In genomic region chr17:78595135-78595810, GRCh38 we compare ENCODE assay signal across 21 cellular contexts. TPM values are rescaled to one million over a fixed set of nuclear protein-coding genes. Genes with fewer than 3 reads are reported as not detected.
DNase-seq lines count a peak whose midpoint lies in the region; ATAC-seq, FAIRE-seq and TF ChIP-seq lines count a peak whose summit lies in the region.
"Had no signal": no experiment of that assay in that cellular context is flagged by ENCODE, and none has a peak within 500 bp of the region (broad histone marks: within the 10 kb centered on the region; RNA-seq: fewer than 3 reads in every experiment).

No MANE protein-coding gene starts in this region.

- peaks cover 81% of the 10 kb centered on the region for H3K4me1 Mint-ChIP-seq in chondrocyte (ENCODE audit: low read depth)
- H3K4me1 Mint-ChIP-seq in activated CD4-positive, alpha-beta T cell treated with anti-CD3 and anti-CD28 coated beads, Interleukin-2, amount 10 ng/mL, durations not matched to agents 7 days and 5 days: peaks cover 15% of the 10 kb centered on the region
- H3K4me1 Mint-ChIP-seq in CD14-positive monocyte: peaks cover 65% of the 10 kb centered on the region
- H3K4me1 Mint-ChIP-seq in MCF 10A (ENCODE audit: insufficient read depth, unreplicated experiment): peaks cover 7% of the 10 kb centered on the region

- no peaks in the 10 kb centered on the region; the same call in 2 of the 3 replicates for H3K9me3 ChIP-seq in A549
- H3K9me3 ChIP-seq: HAP-1 had no signal

- H3K27ac Mint-ChIP-seq in chondrocyte (ENCODE audit: unreplicated experiment): peak overlapping the region; percentile 27
- H3K27ac Mint-ChIP-seq in activated CD4-positive, alpha-beta T cell treated with anti-CD3 and anti-CD28 coated beads, Interleukin-2, amount 10 ng/mL, durations not matched to agents 7 days and 5 days: no peak overlapping the region
- H3K27ac Mint-ChIP-seq in CD14-positive monocyte: peak overlapping the region in 2 of 7 donors; percentile 54 to 99
- H3K27ac Mint-ChIP-seq in MCF 10A (ENCODE audit: low read depth, unreplicated experiment): no peak overlapping the region
- H3K27ac Mint-ChIP-seq: CD8-positive, alpha-beta T cell had no signal

- no peak for TF ChIP-seq RAD21 in A549 (conservative IDR thresholded peaks at IDR 0.05 in 1 of 2, IDR thresholded peaks at IDR 0.05 in 1 of 2)

- no peak overlapping the region for H3K4ac ChIP-seq in mesendoderm (ENCODE audit: low read depth, low read length)

- H4K8ac ChIP-seq in mesendoderm (ENCODE audit: low read depth, low read length): no peak overlapping the region

- H3K27ac ChIP-seq in A549 (peak overlapping the region; percentile 94 to 99), mesendoderm (ENCODE audit: low read depth, low read length) (no peak overlapping the region)
- H3K27ac ChIP-seq: 22Rv1, C4-2B had no signal

- DNase-seq in A549 (ENCODE audit: low read depth in 1 of 2, low spot score in 1 of 2): no peak
- DNase-seq in M059J (ENCODE audit: low read depth): peak; percentile 60
- peak; percentile 3 for DNase-seq in chondrocyte (ENCODE audit: low spot score)
- DNase-seq in mesendoderm: peak; percentile 36
- no peak for DNase-seq in activated CD4-positive, alpha-beta T cell treated with anti-CD3 and anti-CD28 coated beads, Interleukin-2, amount 10 ng/mL, durations not matched to agents 7 days and 5 days
- DNase-seq in CD14-positive monocyte (ENCODE audit: low spot score): no peak
- no peak for DNase-seq in MCF 10A (ENCODE audit: unreplicated experiment)
- DNase-seq: CD8-positive, alpha-beta T cell; COR-L47; DMS153; DMS79 treated with DMSO at 0.1 percent for 48 hours; GDM1 had no signal

- no peak overlapping the region for H2BK5ac ChIP-seq in mesendoderm (ENCODE audit: low read length)

- H3K9ac ChIP-seq in mesendoderm (ENCODE audit: low read length): no peak overlapping the region

- H2BK120ac ChIP-seq in mesendoderm (ENCODE audit: low read depth, low read length): no peak overlapping the region

- peaks cover 3% of the 10 kb centered on the region for H3K36me3 Mint-ChIP-seq in chondrocyte (ENCODE audit: low read depth)
- no peaks in the 10 kb centered on the region for H3K36me3 Mint-ChIP-seq in activated CD4-positive, alpha-beta T cell treated with anti-CD3 and anti-CD28 coated beads, Interleukin-2, amount 10 ng/mL, durations not matched to agents 7 days and 5 days (ENCODE audit: low read depth)
- peaks cover 0 to 7% of the 10 kb centered on the region in 2 donors for H3K36me3 Mint-ChIP-seq in CD14-positive monocyte
- H3K36me3 Mint-ChIP-seq in MCF 10A (ENCODE audit: insufficient read depth, unreplicated experiment): no peaks in the 10 kb centered on the region
- H3K36me3 Mint-ChIP-seq: CD8-positive, alpha-beta T cell had no signal

- FAIRE-seq in A549 (lab: Jason Lieb, UNC): peak; percentile 7
- FAIRE-seq: D721Med, GM19239, H1, HepG2 had no signal

- H3K9me3 Mint-ChIP-seq in chondrocyte (ENCODE audit: low read depth) (peaks cover 5% of the 10 kb centered on the region), CD14-positive monocyte (peaks cover 0 to 5% (median 0%) of the 10 kb centered on the region in 7 donors), MCF 10A (ENCODE audit: unreplicated experiment) (no peaks in the 10 kb centered on the region)
- no peaks in the 10 kb centered on the region for H3K9me3 Mint-ChIP-seq in activated CD4-positive, alpha-beta T cell treated with anti-CD3 and anti-CD28 coated beads, Interleukin-2, amount 10 ng/mL, durations not matched to agents 7 days and 5 days
- H3K9me3 Mint-ChIP-seq: CD8-positive, alpha-beta T cell had no signal

- no peaks in the 10 kb centered on the region for H3K79me1 ChIP-seq in mesendoderm (ENCODE audit: low read length)

- H3K18ac ChIP-seq in mesendoderm (ENCODE audit: low read length): no peak overlapping the region

- H2BK15ac ChIP-seq in mesendoderm (replicated peaks; ENCODE audit: low read depth): no peak overlapping the region

- no peaks in the 10 kb centered on the region for H3K79me2 ChIP-seq in mesendoderm (ENCODE audit: control insufficient read depth, insufficient read depth, low read length)

- H2AK5ac ChIP-seq in mesendoderm (ENCODE audit: low read length): no peak overlapping the region

- intact Hi-C loops in CD14-positive monocyte (cut with micrococcal nuclease) (loop anchor here in 1 of 2 donors (10.0 kb wide), 1 partner anchor 70 kb away; no protein-coding TSS in a partner anchor), MCF 10A (cut with micrococcal nuclease) (no loop called here)

- no peak overlapping the region for H3K23ac ChIP-seq in mesendoderm (ENCODE audit: low read length)

- H3K27me3 Mint-ChIP-seq in chondrocyte (ENCODE audit: low read depth) (no peaks in the 10 kb centered on the region), CD14-positive monocyte (ENCODE audit: low read depth in 3 of 3) (peaks cover 2 to 4% (median 3%) of the 10 kb centered on the region in 3 donors), MCF 10A (ENCODE audit: insufficient read depth, unreplicated experiment) (no peaks in the 10 kb centered on the region)
- H3K27me3 Mint-ChIP-seq in activated CD4-positive, alpha-beta T cell treated with anti-CD3 and anti-CD28 coated beads, Interleukin-2, amount 10 ng/mL, durations not matched to agents 7 days and 5 days: peaks cover 6% of the 10 kb centered on the region

- TF ChIP-seq CTCF in A549 (IDR thresholded peaks at IDR 0.05) (no peak), chondrocyte (IDR thresholded peaks at IDR 0.05) (no peak), CD14-positive monocyte (IDR thresholded peaks at IDR 0.05) (no peak), MCF 10A (IDR thresholded peaks at IDR 0.05; ENCODE audit: unreplicated experiment) (no peak)

- no peaks in the 10 kb centered on the region for H3K36me3 ChIP-seq in mesendoderm (ENCODE audit: control insufficient read depth, insufficient read depth, low read length)
- H3K36me3 ChIP-seq: HAP-1 had no signal

- TF ChIP-seq POLR2A in A549 (IDR thresholded peaks at IDR 0.05; ENCODE audit: low read length): no peak

- H3K4me2 ChIP-seq in A549 (no peak overlapping the region), mesendoderm (ENCODE audit: low read length) (no peak overlapping the region)

- BruUV-seq in MCF 10A (replicated peaks; lab: Mats Ljungman, UMichigan): no TSS peak

- H3K56ac ChIP-seq in mesendoderm (ENCODE audit: low read length): no peak overlapping the region

- no peak for ATAC-seq in A549
- no peak for ATAC-seq in GM21737 (IDR thresholded peaks at IDR 0.05; ENCODE audit: unreplicated experiment)
- ATAC-seq: CD8-positive, alpha-beta T cell; HepG2 had no signal

- H3K4me3 Mint-ChIP-seq in chondrocyte (ENCODE audit: unreplicated experiment): no peak overlapping the region
- H3K4me3 Mint-ChIP-seq in activated CD4-positive, alpha-beta T cell treated with anti-CD3 and anti-CD28 coated beads, Interleukin-2, amount 10 ng/mL, durations not matched to agents 7 days and 5 days: no peak overlapping the region
- H3K4me3 Mint-ChIP-seq in CD14-positive monocyte: no peak overlapping the region
- H3K4me3 Mint-ChIP-seq in MCF 10A (ENCODE audit: unreplicated experiment): no peak overlapping the region
- H3K4me3 Mint-ChIP-seq: CD8-positive, alpha-beta T cell had no signal

- H3K4me3 ChIP-seq in A549: no peak overlapping the region
- no peak overlapping the region for H3K4me3 ChIP-seq in mesendoderm (ENCODE audit: low read length)
- H3K4me3 ChIP-seq: HAP-1 had no signal

- WGBS in A549 (ENCODE audit: missing lambda C conversion rate): 93% methylated on average over 9 of the region's 9 CpGs
- no CpG with 5 or more reads among the region's 9 CpGs for WGBS in mesendoderm (ENCODE audit: extremely low coverage, insufficient coverage, low lambda C conversion rate)

- H3K4me1 ChIP-seq in A549: peaks cover 69% of the 10 kb centered on the region
- H3K4me1 ChIP-seq in mesendoderm (ENCODE audit: control insufficient read depth, low read depth, low read length): peaks cover 3% of the 10 kb centered on the region
- H3K4me1 ChIP-seq: HAP-1 had no signal

- no peaks in the 10 kb centered on the region for H3K27me3 ChIP-seq in mesendoderm (ENCODE audit: insufficient read depth, low read length, poor library complexity)

- POLR2A ChIA-PET in A549 (lab: Yijun Ruan, JAX): no interaction called here
- POLR2A ChIA-PET in activated CD4-positive, alpha-beta T cell treated with anti-CD3 and anti-CD28 coated beads, Interleukin-2, amount 10 ng/mL, durations not matched to agents 7 days and 5 days (lab: Charles Lee): no interaction called here
- POLR2A ChIA-PET in MCF 10A (lab: Yijun Ruan, JAX): no interaction called here

- no peak for TF ChIP-seq EP300 in A549 (IDR thresholded peaks at IDR 0.05)

- CTCF ChIA-PET in A549 (lab: Yijun Ruan, JAX) (interaction anchor here (0.7 to 14.1 kb wide), 6 partner anchors 9 to 113 kb away, joined by 3 to 126 read pairs (median 10); no protein-coding TSS in a partner anchor), MCF 10A (lab: Yijun Ruan, JAX) (no interaction called here)
- CTCF ChIA-PET in activated CD4-positive, alpha-beta T cell treated with anti-CD3 and anti-CD28 coated beads, Interleukin-2, amount 10 ng/mL, durations not matched to agents 7 days and 5 days (lab: Charles Lee): no interaction called here

- no peak overlapping the region for H4K5ac ChIP-seq in mesendoderm (ENCODE audit: low read length)

TF ChIP-seq in A549, 52 proteins besides CTCF, POLR2A, EP300 and RAD21 (continues in another document):
- TF ChIP-seq JUN (IDR thresholded peaks at IDR 0.05) (no peak), TP53 (CRISPR knock-in tag; IDR thresholded peaks at IDR 0.05) (no peak), JUNB (IDR thresholded peaks at IDR 0.05) (no peak), KDM1A (IDR thresholded peaks at IDR 0.05; ENCODE audit: low read depth) (no peak), PHF8 (IDR thresholded peaks at IDR 0.05; ENCODE audit: borderline replicate concordance, low read depth) (no peak), MAFK (IDR thresholded peaks at IDR 0.05; ENCODE audit: partially characterized antibody) (no peak), HES2 (IDR thresholded peaks at IDR 0.05) (no peak)

RNA-seq across cellular contexts. Expression of gene DNAH17, which starts 18.1 kb away (rescaled TPM):
- 0.21 and 0.46 TPM in 2 replicates for polyA plus RNA-seq in A549 (2011; rRNA removed)
- polyA plus RNA-seq in A549 (2012; cell fraction: cytosol; rRNA removed): 0.29 and 0.46 TPM in 2 replicates
- 0.95 and 1.2 TPM in 2 replicates for polyA plus RNA-seq in A549 (2012; cell fraction: nucleus; rRNA removed)
- 0.26 to 0.49 TPM (median 0.39 TPM) in 3 replicates for polyA plus RNA-seq in A549 (2017; fragmentation: RNase III; extraction: RNeasy Plus Mini Kit Qiagen cat#74134 plus additional on column Dnase treatment)
- polyA minus RNA-seq in A549 (2011; rRNA and poly(A)+ RNA removed): 0.62 and 0.68 TPM in 2 replicates
- total RNA-seq in M059J (2014; rRNA removed; shearing (Covaris generic)): 0.05 TPM in 1 of 2 replicates, not detected in the other
- 0.26 to 0.42 TPM (median 0.34 TPM) in 3 replicates for total RNA-seq in chondrocyte
- 0.69 TPM for polyA plus RNA-seq in mesendoderm (2013, experiment 1 of 2)
- polyA plus RNA-seq in mesendoderm (2013, experiment 2 of 2): 0.55 TPM
- under 1 TPM; 0.07 to 0.15 TPM for total RNA-seq in activated CD4-positive, alpha-beta T cell treated with anti-CD3 and anti-CD28 coated beads, Interleukin-2, amount 10 ng/mL, durations not matched to agents 7 days and 5 days
- polyA plus RNA-seq in CD14-positive monocyte: under 1 TPM; 0.11 to 0.51 TPM
- not detected in 2 replicates for total RNA-seq in MCF 10A (2022)
- total RNA-seq: HT1080 had no signal

Comparison
In these comparisons a context has a peak if more than half of its experiments do, and no peak if none do; other contexts are left out.
1. DNase-seq: peak in M059J (single experiment), chondrocyte (single experiment) and mesendoderm (single experiment); none in A549 (0 of 2), activated CD4-positive, alpha-beta T cell treated with anti-CD3 and anti-CD28 coated beads, Interleukin-2, amount 10 ng/mL, durations not matched to agents 7 days and 5 days (single experiment), CD14-positive monocyte (single experiment) and MCF 10A (single experiment).